ENCODE assay signal across 8 cellular contexts in the genomic region with DNA sequence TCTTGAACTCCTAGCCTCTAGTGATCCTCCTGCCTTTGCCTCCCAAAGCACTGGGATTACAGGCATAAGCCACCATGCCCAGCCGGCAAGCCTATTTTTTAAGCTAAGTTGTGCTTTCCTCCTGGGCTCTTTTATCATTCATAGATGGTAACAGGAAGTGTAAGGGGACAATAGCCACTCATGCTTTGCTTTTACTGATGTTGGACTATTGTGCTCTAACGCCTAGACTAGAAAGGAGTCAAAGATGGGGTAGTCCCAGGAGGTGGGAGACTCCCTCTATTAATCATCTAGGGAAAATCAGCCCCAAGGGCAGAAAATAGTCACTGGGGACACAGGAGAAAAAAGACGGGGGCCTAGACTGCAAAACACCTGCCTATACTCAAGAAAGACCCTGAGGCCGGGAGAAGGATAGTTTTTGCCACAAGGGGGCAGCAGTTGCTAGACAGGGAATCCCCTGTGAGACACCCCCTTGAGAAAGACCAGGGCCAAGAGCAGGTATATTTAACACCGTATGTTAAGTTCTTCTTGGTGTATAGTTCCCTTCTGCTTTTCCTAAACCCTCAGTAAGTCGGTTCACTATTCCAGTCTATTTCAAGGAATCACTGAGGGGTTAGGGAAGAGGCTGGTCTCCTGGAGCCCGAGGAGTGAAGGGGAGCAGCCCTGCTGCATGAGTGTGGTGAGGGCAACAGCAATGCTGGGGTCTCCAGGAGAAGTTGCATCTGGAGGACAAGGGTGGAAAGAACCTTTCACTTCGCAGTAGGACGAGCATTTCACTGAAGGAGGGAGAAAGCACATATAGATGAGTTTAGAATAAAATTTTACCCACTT. TPM values are rescaled to one million over a fixed set of nuclear protein-coding genes. Genes with fewer than 3 reads are reported as not detected.
DNase-seq lines count a peak whose midpoint lies in the region; ATAC-seq and TF ChIP-seq lines count a peak whose summit lies in the region.

No MANE protein-coding gene starts in this region.

- TF ChIP-seq EP300 in upper lobe of left lung (IDR thresholded peaks at IDR 0.05): no peak

- peak overlapping the region; percentile 51 for H3K27ac ChIP-seq in neutrophil
- no peak overlapping the region for H3K27ac ChIP-seq in upper lobe of left lung

- H3K4me3 ChIP-seq in epithelial cell of esophagus (ENCODE audit: low read length) (no peak overlapping the region), neutrophil (ENCODE audit: low read depth in 1 of 2, low read length in 1 of 2) (peak overlapping the region; percentile 98), upper lobe of left lung (no peak overlapping the region)

- H3K9me3 ChIP-seq in neutrophil (peaks cover 6% of the 10 kb centered on the region), upper lobe of left lung (no peaks in the 10 kb centered on the region)

- no peak for TF ChIP-seq POLR2A in upper lobe of left lung (IDR thresholded peaks at IDR 0.05)

- H3K36me3 ChIP-seq in neutrophil (peaks cover 19% of the 10 kb centered on the region), upper lobe of left lung (no peaks in the 10 kb centered on the region)

- 46 to 47% methylated on average over 9 of the region's 9 CpGs for WGBS in upper lobe of left lung, 2 donors

- no peak overlapping the region for H3K4me3 Mint-ChIP-seq in CD14-positive monocyte
- no peak overlapping the region for H3K4me3 Mint-ChIP-seq in activated CD4-positive, alpha-beta memory T cell treated with anti-CD3 and anti-CD28 coated beads, Interleukin-2, amount 10 ng/mL, durations not matched to agents 7 days and 5 days

- H3K4me1 ChIP-seq in neutrophil (ENCODE audit: control insufficient read depth in 1 of 2, insufficient read depth in 1 of 2, low read depth in 1 of 2, low read length in 1 of 2): peaks cover 44 to 45% of the 10 kb centered on the region in 2 experiments
- H3K4me1 ChIP-seq in upper lobe of left lung: peaks cover 0 to 15% (median 0%) of the 10 kb centered on the region in 4 donors

- H3K27me3 ChIP-seq in neutrophil (no peaks in the 10 kb centered on the region), upper lobe of left lung (no peaks in the 10 kb centered on the region)

- peak; percentile 57 for ATAC-seq in GM19397 (IDR thresholded peaks at IDR 0.05; ENCODE audit: unreplicated experiment)
- peak; percentile 39 to 73 for ATAC-seq in upper lobe of left lung (ENCODE audit: low FRiP score in 2 of 2)

- CTCF ChIA-PET in activated CD4-positive, alpha-beta memory T cell treated with anti-CD3 and anti-CD28 coated beads, Interleukin-2, amount 10 ng/mL, durations not matched to agents 7 days and 5 days (lab: Charles Lee): interaction anchor here (0.6 to 3.8 kb wide), 15 partner anchors 12 to 227 kb away, joined by 3 to 14 read pairs (median 5); a partner anchor contains a TSS

- intact Hi-C loops in CD14-positive monocyte (cut with micrococcal nuclease): no loop called here

- no peak for DNase-seq in CD14-positive monocyte (ENCODE audit: low spot score)
- DNase-seq in NK-92 (lab: John Stamatoyannopoulos, UW; ENCODE audit: unreplicated experiment): peak; percentile 6
- DNase-seq in activated CD4-positive, alpha-beta memory T cell treated with anti-CD3 and anti-CD28 coated beads, Interleukin-2, amount 10 ng/mL, durations not matched to agents 7 days and 5 days: peak; percentile 67
- DNase-seq in epithelial cell of esophagus (ENCODE audit: low read depth): peak; percentile 53
- peak in 1 of 2 donors; percentile 75 for DNase-seq in upper lobe of left lung
- DNase-seq in dedifferentiated amniotic fluid mesenchymal stem cell (ENCODE audit: extremely low spot score): no peak

- peaks cover 0 to 2% (median 0%) of the 10 kb centered on the region in 7 donors for H3K9me3 Mint-ChIP-seq in CD14-positive monocyte
- H3K9me3 Mint-ChIP-seq in activated CD4-positive, alpha-beta memory T cell treated with anti-CD3 and anti-CD28 coated beads, Interleukin-2, amount 10 ng/mL, durations not matched to agents 7 days and 5 days: no peaks in the 10 kb centered on the region

- H3K36me3 Mint-ChIP-seq in CD14-positive monocyte: peaks cover 10 to 13% of the 10 kb centered on the region in 2 donors
- peaks cover 4% of the 10 kb centered on the region for H3K36me3 Mint-ChIP-seq in activated CD4-positive, alpha-beta memory T cell treated with anti-CD3 and anti-CD28 coated beads, Interleukin-2, amount 10 ng/mL, durations not matched to agents 7 days and 5 days (ENCODE audit: low read depth)

- no peak overlapping the region for H3K27ac Mint-ChIP-seq in CD14-positive monocyte
- H3K27ac Mint-ChIP-seq in activated CD4-positive, alpha-beta memory T cell treated with anti-CD3 and anti-CD28 coated beads, Interleukin-2, amount 10 ng/mL, durations not matched to agents 7 days and 5 days: no peak overlapping the region

- TF ChIP-seq CTCF in CD14-positive monocyte (IDR thresholded peaks at IDR 0.05): peak; percentile 73
- TF ChIP-seq CTCF in epithelial cell of esophagus (IDR thresholded peaks at IDR 0.05; ENCODE audit: insufficient read depth, low read depth, low read length, missing control alignments): peak; percentile 60
- TF ChIP-seq CTCF in neutrophil (IDR thresholded peaks at IDR 0.05): peak; percentile 66
- TF ChIP-seq CTCF in upper lobe of left lung (IDR thresholded peaks at IDR 0.05): peak; percentile 31 to 68 (median 50)

- peaks cover 1 to 9% (median 2%) of the 10 kb centered on the region in 3 donors for H3K27me3 Mint-ChIP-seq in CD14-positive monocyte (ENCODE audit: low read depth in 3 of 3)
- H3K27me3 Mint-ChIP-seq in activated CD4-positive, alpha-beta memory T cell treated with anti-CD3 and anti-CD28 coated beads, Interleukin-2, amount 10 ng/mL, durations not matched to agents 7 days and 5 days: peaks cover 35% of the 10 kb centered on the region

- peaks cover 52% of the 10 kb centered on the region for H3K4me1 Mint-ChIP-seq in CD14-positive monocyte
- H3K4me1 Mint-ChIP-seq in activated CD4-positive, alpha-beta memory T cell treated with anti-CD3 and anti-CD28 coated beads, Interleukin-2, amount 10 ng/mL, durations not matched to agents 7 days and 5 days: peaks cover 36% of the 10 kb centered on the region

- POLR2A ChIA-PET in activated CD4-positive, alpha-beta memory T cell treated with anti-CD3 and anti-CD28 coated beads, Interleukin-2, amount 10 ng/mL, durations not matched to agents 7 days and 5 days (lab: Charles Lee): interaction anchor here (0.5 to 1.9 kb wide), 3 partner anchors 52 to 100 kb away, joined by 3 to 6 read pairs (median 5); a partner anchor contains a TSS

RNA-seq across cellular contexts. Expression of a gene that starts 2.1 kb away (rescaled TPM):
- polyA plus RNA-seq in CD14-positive monocyte: 1 to 10 TPM in 1 of 2 donors, under 1 TPM in 1; 0.59 to 2.4 TPM
- 1 to 10 TPM; 2.7 to 3.0 TPM for total RNA-seq in activated CD4-positive, alpha-beta memory T cell treated with anti-CD3 and anti-CD28 coated beads, Interleukin-2, amount 10 ng/mL, durations not matched to agents 7 days and 5 days
- 10 to 100 TPM in 2 of 6 donors, 1 to 10 TPM in 4; 1.3 to 17.2 (median 6.4) TPM for total RNA-seq in upper lobe of left lung

RNA-seq across cellular contexts. Expression of a gene that starts 43.0 kb away (rescaled TPM):
- polyA plus RNA-seq in CD14-positive monocyte: 10 to 100 TPM; 14.0 to 33.5 TPM
- total RNA-seq in activated CD4-positive, alpha-beta memory T cell treated with anti-CD3 and anti-CD28 coated beads, Interleukin-2, amount 10 ng/mL, durations not matched to agents 7 days and 5 days: under 1 TPM; 0.13 to 0.15 TPM
- 10 to 100 TPM in 2 of 6 donors, 1 to 10 TPM in 3, under 1 TPM in 1; 0.79 to 25.8 (median 7.2) TPM for total RNA-seq in upper lobe of left lung

RNA-seq across cellular contexts. Expression of a gene that starts 48.1 kb away (rescaled TPM):
- 1,000 to 10,000 TPM; 1,162 to 1,227 TPM for polyA plus RNA-seq in CD14-positive monocyte
- total RNA-seq in activated CD4-positive, alpha-beta memory T cell treated with anti-CD3 and anti-CD28 coated beads, Interleukin-2, amount 10 ng/mL, durations not matched to agents 7 days and 5 days: 100 to 1,000 TPM; 765 to 778 TPM
- total RNA-seq in upper lobe of left lung: 100 to 1,000 TPM; 233 to 440 (median 357) TPM

Comparison
In these comparisons a context has a peak if more than half of its experiments do, and no peak if none do; other contexts are left out.
1. DNase-seq: peak in NK-92 (single experiment), activated CD4-positive, alpha-beta memory T cell treated with anti-CD3 and anti-CD28 coated beads, Interleukin-2, amount 10 ng/mL, durations not matched to agents 7 days and 5 days (single experiment) and epithelial cell of esophagus (single experiment); none in CD14-positive monocyte (single experiment) and dedifferentiated amniotic fluid mesenchymal stem cell (single experiment).
2. H3K4me3 ChIP-seq: peak in neutrophil (2 of 2); none in epithelial cell of esophagus (single experiment) and upper lobe of left lung (0 of 4).
3. Peak in every context shown above with its lines, with median percentiles within 50 percentile points of each other: CTCF ChIP-seq.